8 cellular contexts compared by ENCODE assay signal in the genomic region with DNA sequence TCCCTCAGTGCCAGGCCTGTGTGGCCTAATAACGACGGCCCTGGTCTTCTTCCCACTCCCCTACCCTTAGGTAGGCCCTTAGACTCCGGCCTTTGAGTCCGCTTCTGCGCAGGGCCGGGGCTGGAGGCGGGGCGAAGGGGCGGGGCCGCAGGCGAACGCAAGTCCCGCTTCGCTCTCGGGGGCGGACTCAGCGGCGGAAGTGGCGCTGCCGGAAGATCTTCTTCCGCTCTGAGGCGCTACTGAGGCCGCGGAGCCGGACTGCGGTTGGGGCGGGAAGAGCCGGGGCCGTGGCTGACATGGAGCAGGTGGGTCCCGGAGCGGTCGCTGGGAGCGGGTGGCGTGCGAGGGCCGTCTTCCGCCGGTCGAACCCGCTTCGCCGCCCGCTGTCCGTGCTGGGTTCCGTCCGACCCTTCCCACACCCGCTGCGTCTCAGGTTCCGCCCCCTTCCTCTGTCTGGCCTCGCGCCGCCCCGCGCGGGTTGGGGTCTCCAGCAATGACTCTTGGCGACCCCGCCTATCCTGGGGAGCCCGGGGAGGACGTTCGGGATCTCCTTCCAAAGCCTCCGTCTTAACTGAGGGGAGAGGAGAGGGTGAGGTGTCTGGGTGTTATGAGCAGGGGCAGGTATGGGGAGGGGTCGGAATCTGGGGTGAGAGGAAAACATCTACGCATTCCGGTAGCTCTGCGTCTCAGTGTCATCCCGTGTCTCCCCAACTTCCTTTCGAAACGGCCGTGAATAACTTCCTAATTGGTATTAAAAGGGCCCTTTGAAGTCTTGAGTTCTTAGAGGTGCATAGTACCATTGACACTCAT. TPM values are rescaled to one million over a fixed set of nuclear protein-coding genes. Genes with fewer than 3 reads are reported as not detected.
DNase-seq lines count a peak whose midpoint lies in the region; ATAC-seq and TF ChIP-seq lines count a peak whose summit lies in the region.

A gene (plus strand): TSS at position 218 of the 810 bp plus-strand sequence. CDS start 16,388 bp downstream, outside the sequence.

- H3K4me2 ChIP-seq in parathyroid adenoma (ENCODE audit: low read length): peak within 1 kb of the TSS; percentile 92

- H3K9me3 ChIP-seq in HEK293 (ENCODE audit: control insufficient read depth, insufficient read depth, low read depth, low read length) (no peaks in the 10 kb centered on the region), parathyroid adenoma (ENCODE audit: control insufficient read depth, low read length) (no peaks in the 10 kb centered on the region), thyroid gland (no peaks in the 10 kb centered on the region)

- intact Hi-C loops in Right ventricle myocardium superior (cut with DNase I): loop anchor here (5.0 kb wide), 1 partner anchor 35 kb away; no protein-coding TSS in a partner anchor
- intact Hi-C loops in thyroid gland (cut with DNase I): no loop called here

- POLR2A ChIA-PET in HEK293 (lab: Yijun Ruan, JAX): interaction anchor here (0.8 to 2.2 kb wide), 7 partner anchors 11 to 503 kb away, joined by 3 to 12 read pairs (median 4); a partner anchor contains a TSS

- H3K79me2 ChIP-seq in parathyroid adenoma: peaks cover 65% of the 10 kb centered on the region

- H3K4me3 ChIP-seq in HEK293 (ENCODE audit: low read depth, low read length) (peak within 1 kb of the TSS; percentile 88), parathyroid adenoma (ENCODE audit: low read depth, low read length) (peak within 1 kb of the TSS; percentile 98), thyroid gland (replicated peaks in 1 of 3) (peak within 1 kb of the TSS; percentile 90 to 94 (median 90))

- H2AFZ ChIP-seq in parathyroid adenoma: peak within 1 kb of the TSS; percentile 98

- H3K27me3 ChIP-seq in parathyroid adenoma (ENCODE audit: control insufficient read depth, insufficient read depth, low read length) (no peaks in the 10 kb centered on the region), thyroid gland (no peaks in the 10 kb centered on the region)

- ATAC-seq in Right ventricle myocardium superior (ENCODE audit: poor library complexity): peak; percentile 97

- no peaks in the 10 kb centered on the region for H3K36me3 ChIP-seq in HEK293 (ENCODE audit: control insufficient read depth in 2 of 2, insufficient read depth in 1 of 2, low read length in 2 of 2)
- H3K36me3 ChIP-seq in parathyroid adenoma (ENCODE audit: control insufficient read depth, insufficient read depth, low read length): no peaks in the 10 kb centered on the region
- no peaks in the 10 kb centered on the region for H3K36me3 ChIP-seq in thyroid gland

- peaks cover 25% of the 10 kb centered on the region for H3K4me1 ChIP-seq in HEK293 (ENCODE audit: control insufficient read depth, insufficient read depth, low read length)
- H3K4me1 ChIP-seq in parathyroid adenoma: peaks cover 20% of the 10 kb centered on the region
- peaks cover 16 to 44% of the 10 kb centered on the region in 2 donors for H3K4me1 ChIP-seq in thyroid gland

- CTCF ChIA-PET in HEK293 (lab: Yijun Ruan, JAX): interaction anchor here (1.0 to 14.6 kb wide), 5 partner anchors 15 to 116 kb away, joined by 3 to 311 read pairs (median 4); a partner anchor contains a TSS

- H3K27ac ChIP-seq in HEK293 (ENCODE audit: extremely low read depth, low read depth, low read length) (peak within 1 kb of the TSS; percentile 76), parathyroid adenoma (peak within 1 kb of the TSS; percentile 93), thyroid gland (peak within 1 kb of the TSS; percentile 85 to 90 (median 86))

- 0% methylated on average over 29 to 61 of the region's 69 CpGs for WGBS in thyroid gland, 2 donors

- peak within 1 kb of the TSS; percentile 96 for H3K9ac ChIP-seq in parathyroid adenoma

- TF ChIP-seq CTCF in HEK293 (tag by site-specific recombination; IDR thresholded peaks at IDR 0.05): peak; percentile 90
- peak; percentile 35 for TF ChIP-seq CTCF in parathyroid adenoma (IDR thresholded peaks at IDR 0.05)
- peak in 2 of 6 experiments; percentile 30 to 31 for TF ChIP-seq CTCF in thyroid gland (IDR thresholded peaks at IDR 0.05)

- peak in 1 of 2 donors; percentile 65 for TF ChIP-seq POLR2A in thyroid gland (IDR thresholded peaks at IDR 0.05)

- peak; percentile 97 for DNase-seq in GM03348 (ENCODE audit: low spot score)
- peak; percentile 68 for DNase-seq in NCI-H1092 treated with DMSO at 0.1 percent for 48 hours (lab: John Stamatoyannopoulos, UW)
- DNase-seq in SW480 (ENCODE audit: low spot score): peak; percentile 75
- DNase-seq in activated naive CD8-positive, alpha-beta T cell treated with anti-CD3 and anti-CD28 coated beads, Interleukin-2, amount 50 U/mL, for 16 hours (ENCODE audit: low read depth, low spot score): peak; percentile 83
- peak; percentile 96 for DNase-seq in Right ventricle myocardium superior
- DNase-seq in thyroid gland: peak; percentile 93 to 94

TF ChIP-seq in HEK293, 187 proteins besides CTCF, POLR2A, EP300 and RAD21 (continues in another document):
- TF ChIP-seq SETDB1 (IDR thresholded peaks at IDR 0.05; ENCODE audit: insufficient read length, low read length) (no peak), ZNF23 (tag by site-specific recombination; IDR thresholded peaks at IDR 0.05; ENCODE audit: borderline replicate concordance) (no peak), ZNF664 (tag by site-specific recombination; IDR thresholded peaks at IDR 0.05) (no peak), ZNF132 (tag by site-specific recombination; IDR thresholded peaks at IDR 0.05; ENCODE audit: borderline replicate concordance) (no peak), ZNF248 (tag by site-specific recombination; IDR thresholded peaks at IDR 0.05) (no peak), ZNF302 (tag by site-specific recombination; IDR thresholded peaks at IDR 0.05; ENCODE audit: low read depth) (no peak), ZNF501 (tag by site-specific recombination; IDR thresholded peaks at IDR 0.05) (peak; percentile 95), ZNF2 (tag by site-specific recombination; IDR thresholded peaks at IDR 0.05) (peak; percentile 75), ZNF621 (tag by site-specific recombination; IDR thresholded peaks at IDR 0.05) (no peak), ZSCAN23 (tag by site-specific recombination; IDR thresholded peaks at IDR 0.05) (no peak), ZNF155 (tag by site-specific recombination; IDR thresholded peaks at IDR 0.05) (no peak), ZNF311 (tag by site-specific recombination; IDR thresholded peaks at IDR 0.05; ENCODE audit: borderline replicate concordance) (no peak), SP3 (tag by site-specific recombination; IDR thresholded peaks at IDR 0.05) (peak; percentile 88), ZNF416 (tag by site-specific recombination; IDR thresholded peaks at IDR 0.05) (no peak), ZNF747 (tag by site-specific recombination; IDR thresholded peaks at IDR 0.05) (no peak), ZNF211 (tag by site-specific recombination; IDR thresholded peaks at IDR 0.05; ENCODE audit: low read depth) (no peak), YY2 (tag by site-specific recombination; IDR thresholded peaks at IDR 0.05) (peak; percentile 70; the same call in 1 of the 2 replicates)
- TF ChIP-seq, protein P1, sequence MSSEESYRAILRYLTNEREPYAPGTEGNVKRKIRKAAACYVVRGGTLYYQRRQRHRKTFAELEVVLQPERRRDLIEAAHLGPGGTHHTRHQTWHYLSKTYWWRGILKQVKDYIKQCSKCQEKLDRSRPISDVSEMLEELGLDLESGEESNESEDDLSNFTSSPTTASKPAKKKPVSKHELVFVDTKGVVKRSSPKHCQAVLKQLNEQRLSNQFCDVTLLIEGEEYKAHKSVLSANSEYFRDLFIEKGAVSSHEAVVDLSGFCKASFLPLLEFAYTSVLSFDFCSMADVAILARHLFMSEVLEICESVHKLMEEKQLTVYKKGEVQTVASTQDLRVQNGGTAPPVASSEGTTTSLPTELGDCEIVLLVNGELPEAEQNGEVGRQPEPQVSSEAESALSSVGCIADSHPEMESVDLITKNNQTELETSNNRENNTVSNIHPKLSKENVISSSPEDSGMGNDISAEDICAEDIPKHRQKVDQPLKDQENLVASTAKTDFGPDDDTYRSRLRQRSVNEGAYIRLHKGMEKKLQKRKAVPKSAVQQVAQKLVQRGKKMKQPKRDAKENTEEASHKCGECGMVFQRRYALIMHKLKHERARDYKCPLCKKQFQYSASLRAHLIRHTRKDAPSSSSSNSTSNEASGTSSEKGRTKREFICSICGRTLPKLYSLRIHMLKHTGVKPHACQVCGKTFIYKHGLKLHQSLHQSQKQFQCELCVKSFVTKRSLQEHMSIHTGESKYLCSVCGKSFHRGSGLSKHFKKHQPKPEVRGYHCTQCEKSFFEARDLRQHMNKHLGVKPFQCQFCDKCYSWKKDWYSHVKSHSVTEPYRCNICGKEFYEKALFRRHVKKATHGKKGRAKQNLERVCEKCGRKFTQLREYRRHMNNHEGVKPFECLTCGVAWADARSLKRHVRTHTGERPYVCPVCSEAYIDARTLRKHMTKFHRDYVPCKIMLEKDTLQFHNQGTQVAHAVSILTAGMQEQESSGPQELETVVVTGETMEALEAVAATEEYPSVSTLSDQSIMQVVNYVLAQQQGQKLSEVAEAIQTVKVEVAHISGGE (tag by site-specific recombination; conservative IDR thresholded peaks at IDR 0.05; ENCODE audit: low read depth): peak; percentile 99
- TF ChIP-seq, protein P2, sequence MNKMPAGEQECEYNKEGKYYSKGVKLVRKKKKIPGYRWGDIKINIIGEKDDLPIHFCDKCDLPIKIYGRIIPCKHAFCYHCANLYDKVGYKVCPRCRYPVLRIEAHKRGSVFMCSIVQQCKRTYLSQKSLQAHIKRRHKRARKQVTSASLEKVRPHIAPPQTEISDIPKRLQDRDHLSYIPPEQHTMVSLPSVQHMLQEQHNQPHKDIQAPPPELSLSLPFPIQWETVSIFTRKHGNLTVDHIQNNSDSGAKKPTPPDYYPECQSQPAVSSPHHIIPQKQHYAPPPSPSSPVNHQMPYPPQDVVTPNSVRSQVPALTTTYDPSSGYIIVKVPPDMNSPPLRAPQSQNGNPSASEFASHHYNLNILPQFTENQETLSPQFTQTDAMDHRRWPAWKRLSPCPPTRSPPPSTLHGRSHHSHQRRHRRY (tag by site-specific recombination; IDR thresholded peaks at IDR 0.05): no peak

RNA-seq across cellular contexts. Expression of the gene that starts here (rescaled TPM):
- total RNA-seq in Right ventricle myocardium superior (13.9 TPM), thyroid gland (10 to 100 TPM; 44.5 to 73.6 (median 53.0) TPM)

Comparison
In these comparisons a context has a peak if more than half of its experiments do, and no peak if none do; other contexts are left out.
1. Peak in every context shown above with its lines: DNase-seq, ATAC-seq, H3K4me3 ChIP-seq and H3K27ac ChIP-seq.